Comparison of ENCODE assay signal across 11 cellular contexts in genomic region chr1:237042892-237043576, GRCh38. TPM values are rescaled to one million over a fixed set of nuclear protein-coding genes. Genes with fewer than 3 reads are reported as not detected.
DNase-seq lines count a peak whose midpoint lies in the region; ATAC-seq and TF ChIP-seq lines count a peak whose summit lies in the region.
"Had no signal": no experiment of that assay in that cellular context is flagged by ENCODE, and none has a peak within 500 bp of the region (broad histone marks: within the 10 kb centered on the region; RNA-seq: fewer than 3 reads in every experiment).

No MANE protein-coding gene starts in this region.

- no peak for ATAC-seq in esophagus mucosa

- H3K36me3 ChIP-seq in ectodermal cell (ENCODE audit: control insufficient read depth, insufficient read depth, low read length) = no peaks in the 10 kb centered on the region
- H3K36me3 ChIP-seq in muscle layer of colon (ENCODE audit: insufficient read depth, low read length) = no peaks in the 10 kb centered on the region
- no peaks in the 10 kb centered on the region for H3K36me3 ChIP-seq in PC-9 (ENCODE audit: low read depth)
- H3K36me3 ChIP-seq: BLaER1 treated with 17β-estradiol and CSF1 and Interleukin-3, amounts not matched to agents 10 nM and 100 nM had no signal

- peaks cover 12% of the 10 kb centered on the region for H3K4me1 ChIP-seq in ectodermal cell (ENCODE audit: control insufficient read depth, insufficient read depth, low read length)
- peaks cover 16% of the 10 kb centered on the region for H3K4me1 ChIP-seq in muscle layer of colon (ENCODE audit: insufficient read depth, low read length)
- no peaks in the 10 kb centered on the region for H3K4me1 ChIP-seq in PC-9 (replicated peaks; ENCODE audit: insufficient read depth)
- H3K4me1 ChIP-seq: BLaER1 treated with 17β-estradiol and CSF1 and Interleukin-3, amounts not matched to agents 10 nM and 100 nM had no signal

- peaks cover 8% of the 10 kb centered on the region for H3K4me1 Mint-ChIP-seq in type B pancreatic cell (ENCODE audit: unreplicated experiment)

- POLR2A ChIA-PET in PC-9 (lab: Charles Lee; ENCODE audit: unreplicated experiment) = no interaction called here

- BruUV-seq in PC-9 (replicated peaks; lab: Mats Ljungman, UMichigan) = no TSS peak

- DNase-seq in activated T-cell treated with anti-CD3 and anti-CD28 coated beads, Interleukin-2, amount 50 U/mL, for 48 hours = peak; percentile 16 to 19
- no peak for DNase-seq in activated T-cell treated with anti-CD3 and anti-CD28 coated beads, Interleukin-2, amount 50 U/mL, for 1 hour
- no peak for DNase-seq in type B pancreatic cell (ENCODE audit: extremely low spot score, unreplicated experiment)
- DNase-seq in PC-9 = no peak
- no peak for DNase-seq in NCI-H510A (lab: John Stamatoyannopoulos, UW)

- H3K79me2 ChIP-seq in PC-9 (ENCODE audit: low read depth) = no peaks in the 10 kb centered on the region

- no peaks in the 10 kb centered on the region for H3K9me3 Mint-ChIP-seq in type B pancreatic cell

- no peak overlapping the region for H3K4me2 ChIP-seq in PC-9
- H3K4me2 ChIP-seq: BLaER1 treated with 17β-estradiol and CSF1 and Interleukin-3, amounts not matched to agents 10 nM and 100 nM had no signal

- intact Hi-C loops in PC-9 (cut with micrococcal nuclease; ENCODE audit: unreplicated experiment) = no loop called here

- CTCF ChIA-PET in PC-9 (lab: Charles Lee) = no interaction called here

- H3K27me3 Mint-ChIP-seq in type B pancreatic cell = peaks cover 19% of the 10 kb centered on the region

- H3K27ac ChIP-seq in ectodermal cell (ENCODE audit: insufficient read depth, low read depth, low read length, poor library complexity, severe bottlenecking) (no peak overlapping the region), muscle layer of colon (ENCODE audit: low read depth, low read length) (peak overlapping the region; percentile 56), PC-9 (no peak overlapping the region)
- H3K27ac ChIP-seq: BLaER1 treated with 17β-estradiol and CSF1 and Interleukin-3, amounts not matched to agents 10 nM and 100 nM; HL-60 had no signal

- H3K27me3 ChIP-seq in ectodermal cell (ENCODE audit: control insufficient read depth, insufficient read depth, low read length, poor library complexity, severe bottlenecking) (peaks cover 60% of the 10 kb centered on the region), muscle layer of colon (ENCODE audit: control insufficient read depth in 1 of 2, insufficient read depth in 2 of 2, low read length in 2 of 2) (no peaks in the 10 kb centered on the region), PC-9 (ENCODE audit: insufficient read depth, low read depth) (peaks cover 40% of the 10 kb centered on the region)
- H3K27me3 ChIP-seq: BLaER1 treated with 17β-estradiol and CSF1 and Interleukin-3, amounts not matched to agents 10 nM and 100 nM had no signal

- TF ChIP-seq CTCF in type B pancreatic cell (conservative IDR thresholded peaks at IDR 0.05) = no peak
- TF ChIP-seq CTCF in PC-9 (conservative IDR thresholded peaks at IDR 0.05) = no peak

- H3K36me3 Mint-ChIP-seq in type B pancreatic cell = no peaks in the 10 kb centered on the region

- no peaks in the 10 kb centered on the region for H4K20me1 ChIP-seq in PC-9 (ENCODE audit: insufficient read depth)
- H4K20me1 ChIP-seq: BLaER1 treated with 17β-estradiol and CSF1 and Interleukin-3, amounts not matched to agents 10 nM and 100 nM had no signal

- H3K4me3 ChIP-seq in ectodermal cell (ENCODE audit: insufficient read depth, low read depth, low read length) = peak overlapping the region; percentile 46
- H3K4me3 ChIP-seq in muscle layer of colon (ENCODE audit: low read depth in 1 of 2, low read length in 2 of 2) = peak overlapping the region; percentile 53 to 60
- no peak overlapping the region for H3K4me3 ChIP-seq in PC-9
- H3K4me3 ChIP-seq: BLaER1 treated with 17β-estradiol and CSF1 and Interleukin-3, amounts not matched to agents 10 nM and 100 nM had no signal

- H3F3A ChIP-seq in PC-9 (ENCODE audit: insufficient read depth, low read depth) = no peaks in the 10 kb centered on the region

- WGBS in ectodermal cell, 2 experiments = 1% methylated on average over 55 of the region's 55 CpGs

- H3K9me2 ChIP-seq in PC-9 (ENCODE audit: insufficient read depth) = no peaks in the 10 kb centered on the region

- H3K27ac Mint-ChIP-seq in type B pancreatic cell = no peak overlapping the region

- no peaks in the 10 kb centered on the region for H3K9me3 ChIP-seq in ectodermal cell (ENCODE audit: control insufficient read depth, low read length)
- H3K9me3 ChIP-seq in muscle layer of colon (ENCODE audit: low read length) = no peaks in the 10 kb centered on the region
- no peaks in the 10 kb centered on the region for H3K9me3 ChIP-seq in PC-9 (ENCODE audit: insufficient read depth, low read depth)

- H2AFZ ChIP-seq in PC-9 = no peak overlapping the region

- H3K4me3 Mint-ChIP-seq in type B pancreatic cell = peak overlapping the region; percentile 85

- no peak overlapping the region for H3K9ac ChIP-seq in muscle layer of colon (ENCODE audit: low read length)
- H3K9ac ChIP-seq: BLaER1 treated with 17β-estradiol and CSF1 and Interleukin-3, amounts not matched to agents 10 nM and 100 nM had no signal

RNA-seq across cellular contexts. Expression of gene RYR2, which starts 1.1 kb away (rescaled TPM):
- 0.11 TPM for polyA plus RNA-seq in ectodermal cell (2013, experiment 1 of 4)
- polyA plus RNA-seq in ectodermal cell (2013, experiment 2 of 4) = 0.09 TPM
- polyA plus RNA-seq in ectodermal cell (2013, experiment 3 of 4) = 0.16 TPM
- polyA plus RNA-seq in ectodermal cell (2013, experiment 4 of 4) = 0.28 TPM
- 0.58 and 1.0 TPM in 2 replicates for total RNA-seq in type B pancreatic cell (ENCODE audit: low replicate concordance)
- not detected in 2 replicates for total RNA-seq in PC-9 (2021)
- 0.28 TPM for total RNA-seq in esophagus mucosa

RNA-seq across cellular contexts. Expression of gene MT1HL1, which starts 38.8 kb away (rescaled TPM):
- polyA plus RNA-seq in ectodermal cell (2013, experiment 1 of 4) = not detected
- polyA plus RNA-seq in ectodermal cell (2013, experiment 2 of 4) = not detected
- polyA plus RNA-seq in ectodermal cell (2013, experiment 3 of 4) = not detected
- polyA plus RNA-seq in ectodermal cell (2013, experiment 4 of 4) = not detected
- total RNA-seq in type B pancreatic cell (ENCODE audit: low replicate concordance) (not detected in 2 replicates), PC-9 (2021) (not detected in 2 replicates), esophagus mucosa (not detected)
- total RNA-seq: liver had no signal

Comparison
In these comparisons a context has a peak if more than half of its experiments do, and no peak if none do; other contexts are left out.
1. DNase-seq: peak in activated T-cell treated with anti-CD3 and anti-CD28 coated beads, Interleukin-2, amount 50 U/mL, for 48 hours (2 of 2); none in activated T-cell treated with anti-CD3 and anti-CD28 coated beads, Interleukin-2, amount 50 U/mL, for 1 hour (single experiment), type B pancreatic cell (single experiment), PC-9 (0 of 2) and NCI-H510A (single experiment).